Comparison of ENCODE assay signal across 8 cellular contexts in genomic region chr2:176638167-176639015, GRCh38.
DNase-seq lines count a peak whose midpoint lies in the region; ATAC-seq, FAIRE-seq and TF ChIP-seq lines count a peak whose summit lies in the region.

No MANE protein-coding gene starts in this region.

- no peak overlapping the region for H2AFZ ChIP-seq in OCI-LY7 (ENCODE audit: low read length)

- POLR2A ChIA-PET in OCI-LY7 (lab: Charles Lee): no interaction called here

- intact Hi-C loops in OCI-LY7 (cut with micrococcal nuclease; ENCODE audit: unreplicated experiment) (no loop called here), natural killer cell (cut with micrococcal nuclease) (loop anchor here (5.0 kb wide), 1 partner anchor 511 kb away; the partner anchor contains the start of gene HOXD8)
- intact Hi-C loops in activated T-helper 1 cell treated with anti-CD3 and anti-CD28 coated beads, Interleukin-12 subunit alpha, Interleukin-12 subunit beta, Interleukin-2, Interleukin-4 antibody, amounts not matched to agents 30 ng/mL and 10 ng/mL and 1 ng/mL, durations not matched to agents 14 hours and 24 hours and 36 hours (cut with micrococcal nuclease): loop anchor here (1.0 to 10.0 kb wide), 9 partner anchors 86 to 1271 kb away; partner anchors contain the start of gene HOXD1

- no peak overlapping the region for H3K27ac ChIP-seq in OCI-LY7 (ENCODE audit: low read depth, low read length, poor library complexity, severe bottlenecking)
- H3K27ac ChIP-seq in subcutaneous abdominal adipose tissue (ENCODE audit: low read depth, low read length): peak overlapping the region; percentile 60

- DNase-seq in COLO829 (ENCODE audit: low spot score): peak; percentile 69
- peak; percentile 74 for DNase-seq in HTR-8/SVneo (ENCODE audit: insufficient read length, low spot score)
- DNase-seq in OCI-LY7 (ENCODE audit: low spot score): no peak
- DNase-seq in activated T-helper 1 cell treated with anti-CD3 and anti-CD28 coated beads, Interleukin-12 subunit alpha, Interleukin-12 subunit beta, Interleukin-2, Interleukin-4 antibody, amounts not matched to agents 30 ng/mL and 10 ng/mL and 1 ng/mL, durations not matched to agents 14 hours and 24 hours and 36 hours (ENCODE audit: low spot score): peak; percentile 28
- DNase-seq in fibroblast of mammary gland (ENCODE audit: low read depth): peak; percentile 68
- peak; percentile 27 for DNase-seq in natural killer cell

- no peak for FAIRE-seq in HTR-8/SVneo (lab: Jason Lieb, UNC)

- no peak overlapping the region for H3K4me2 ChIP-seq in OCI-LY7 (ENCODE audit: low read length)

- no peaks in the 10 kb centered on the region for H3K79me2 ChIP-seq in OCI-LY7 (ENCODE audit: insufficient read depth, low read depth, low read length)

- H3K9me3 ChIP-seq in OCI-LY7 (ENCODE audit: low read length): no peaks in the 10 kb centered on the region
- H3K9me3 ChIP-seq in subcutaneous abdominal adipose tissue (ENCODE audit: control insufficient read depth in 5 of 5, low read length in 5 of 5): no peaks in the 10 kb centered on the region

- H3K9ac ChIP-seq in subcutaneous abdominal adipose tissue (ENCODE audit: low read length in 5 of 5): peak overlapping the region in 1 of 5 donors; percentile 65

- no peaks in the 10 kb centered on the region for H4K20me1 ChIP-seq in OCI-LY7 (ENCODE audit: insufficient read depth, low read length)

- H3K27ac Mint-ChIP-seq in activated T-helper 1 cell treated with anti-CD3 and anti-CD28 coated beads, Interleukin-12 subunit alpha, Interleukin-12 subunit beta, Interleukin-2, Interleukin-4 antibody, amounts not matched to agents 30 ng/mL and 10 ng/mL and 1 ng/mL, durations not matched to agents 14 hours and 24 hours and 36 hours: no peak overlapping the region
- no peak overlapping the region for H3K27ac Mint-ChIP-seq in natural killer cell

- CTCF ChIA-PET in OCI-LY7 (lab: Charles Lee; ENCODE audit: unreplicated experiment): no interaction called here

- H3K4me3 ChIP-seq in OCI-LY7 (ENCODE audit: low read depth, low read length, poor library complexity, severe bottlenecking) (no peak overlapping the region), fibroblast of mammary gland (ENCODE audit: control insufficient read depth, low read depth, low read length) (peak overlapping the region; percentile 71), subcutaneous abdominal adipose tissue (ENCODE audit: low read depth in 1 of 5, low read length in 5 of 5) (peak overlapping the region in 4 of 5 donors; percentile 63 to 74 (median 70))

- H3K9me3 Mint-ChIP-seq in activated T-helper 1 cell treated with anti-CD3 and anti-CD28 coated beads, Interleukin-12 subunit alpha, Interleukin-12 subunit beta, Interleukin-2, Interleukin-4 antibody, amounts not matched to agents 30 ng/mL and 10 ng/mL and 1 ng/mL, durations not matched to agents 14 hours and 24 hours and 36 hours: no peaks in the 10 kb centered on the region
- H3K9me3 Mint-ChIP-seq in natural killer cell: no peaks in the 10 kb centered on the region

- H3K4me3 Mint-ChIP-seq in activated T-helper 1 cell treated with anti-CD3 and anti-CD28 coated beads, Interleukin-12 subunit alpha, Interleukin-12 subunit beta, Interleukin-2, Interleukin-4 antibody, amounts not matched to agents 30 ng/mL and 10 ng/mL and 1 ng/mL, durations not matched to agents 14 hours and 24 hours and 36 hours: peak overlapping the region; percentile 58
- H3K4me3 Mint-ChIP-seq in natural killer cell: peak overlapping the region; percentile 79

- BruUV-seq in OCI-LY7 (replicated peaks; lab: Mats Ljungman, UMichigan): no TSS peak

- H3K36me3 Mint-ChIP-seq in activated T-helper 1 cell treated with anti-CD3 and anti-CD28 coated beads, Interleukin-12 subunit alpha, Interleukin-12 subunit beta, Interleukin-2, Interleukin-4 antibody, amounts not matched to agents 30 ng/mL and 10 ng/mL and 1 ng/mL, durations not matched to agents 14 hours and 24 hours and 36 hours (ENCODE audit: low read depth): no peaks in the 10 kb centered on the region
- H3K36me3 Mint-ChIP-seq in natural killer cell: no peaks in the 10 kb centered on the region

- ATAC-seq in GM21360 (IDR thresholded peaks at IDR 0.05; ENCODE audit: unreplicated experiment) (peak; percentile 79), natural killer cell (peak; percentile 77 to 94 (median 79))

- no peaks in the 10 kb centered on the region for H3K36me3 ChIP-seq in OCI-LY7 (ENCODE audit: insufficient read depth, low read length)
- H3K36me3 ChIP-seq in subcutaneous abdominal adipose tissue (ENCODE audit: control insufficient read depth in 5 of 5, insufficient read depth in 5 of 5, low read length in 5 of 5): no peaks in the 10 kb centered on the region

- no peaks in the 10 kb centered on the region for H3K9me2 ChIP-seq in OCI-LY7 (ENCODE audit: insufficient read depth, low read length)

- H3K27me3 ChIP-seq in subcutaneous abdominal adipose tissue (ENCODE audit: control insufficient read depth in 5 of 5, insufficient read depth in 4 of 5, low read length in 5 of 5): peaks cover 0 to 10% (median 9%) of the 10 kb centered on the region in 5 donors

- H3K4me1 ChIP-seq in OCI-LY7 (ENCODE audit: insufficient read depth, low read length, poor library complexity, severe bottlenecking): no peaks in the 10 kb centered on the region
- H3K4me1 ChIP-seq in subcutaneous abdominal adipose tissue (ENCODE audit: control insufficient read depth in 5 of 5, insufficient read depth in 5 of 5, low read length in 5 of 5): peaks cover 0 to 11% (median 9%) of the 10 kb centered on the region in 5 donors

- 0 out of 2 replicates have a peak, but pooled peaks have one; percentile 30 for TF ChIP-seq CTCF in OCI-LY7 (conservative IDR thresholded peaks at IDR 0.05; ENCODE audit: low read length)
- peak; percentile 46 for TF ChIP-seq CTCF in fibroblast of mammary gland (conservative IDR thresholded peaks at IDR 0.05; ENCODE audit: control insufficient read depth, insufficient read depth, low read depth, low read length)
- TF ChIP-seq CTCF in natural killer cell (IDR thresholded peaks at IDR 0.05): peak; percentile 62

- H3K27me3 Mint-ChIP-seq in activated T-helper 1 cell treated with anti-CD3 and anti-CD28 coated beads, Interleukin-12 subunit alpha, Interleukin-12 subunit beta, Interleukin-2, Interleukin-4 antibody, amounts not matched to agents 30 ng/mL and 10 ng/mL and 1 ng/mL, durations not matched to agents 14 hours and 24 hours and 36 hours (ENCODE audit: insufficient read depth): peaks cover 72% of the 10 kb centered on the region
- H3K27me3 Mint-ChIP-seq in natural killer cell (ENCODE audit: low read depth in 2 of 2): peaks cover 34 to 70% of the 10 kb centered on the region in 2 donors

- peaks cover 6% of the 10 kb centered on the region for H3K4me1 Mint-ChIP-seq in activated T-helper 1 cell treated with anti-CD3 and anti-CD28 coated beads, Interleukin-12 subunit alpha, Interleukin-12 subunit beta, Interleukin-2, Interleukin-4 antibody, amounts not matched to agents 30 ng/mL and 10 ng/mL and 1 ng/mL, durations not matched to agents 14 hours and 24 hours and 36 hours (ENCODE audit: low read depth)
- peaks cover 5 to 12% of the 10 kb centered on the region in 2 donors for H3K4me1 Mint-ChIP-seq in natural killer cell
